In genomic region chr19:56217039-56217949, GRCh38 we compare ENCODE assay signal across 8 cellular contexts. TPM values are rescaled to one million over a fixed set of nuclear protein-coding genes. Genes with fewer than 3 reads are reported as not detected.
DNase-seq lines count a peak whose midpoint lies in the region; ATAC-seq and TF ChIP-seq lines count a peak whose summit lies in the region.
"Had no signal": no experiment of that assay in that cellular context is flagged by ENCODE, and none has a peak within 500 bp of the region (broad histone marks: within the 10 kb centered on the region; RNA-seq: fewer than 3 reads in every experiment).

No MANE protein-coding gene starts in this region.

- TF ChIP-seq POLR2A in spleen (IDR thresholded peaks at IDR 0.05), result no peak

- H3K9me2 ChIP-seq in GM23248 (ENCODE audit: insufficient read depth), result no peaks in the 10 kb centered on the region

- H3K27ac ChIP-seq in GM23248 (no peak overlapping the region), spleen (no peak overlapping the region)

- ATAC-seq in activated naive CD8-positive, alpha-beta T cell treated with anti-CD3 and anti-CD28 coated beads, Interleukin-2, amount 10 ng/mL, durations not matched to agents 7 days and 5 days (ENCODE audit: low read depth), result peak; percentile 77
- ATAC-seq in GM18909 (IDR thresholded peaks at IDR 0.05; ENCODE audit: poor library complexity, unreplicated experiment), result no peak

- no peaks in the 10 kb centered on the region for H3K27me3 ChIP-seq in GM23248 (replicated peaks; ENCODE audit: insufficient read depth)
- H3K27me3 ChIP-seq in spleen (replicated peaks in 1 of 7), result peaks cover 4 to 41% (median 8%) of the 10 kb centered on the region in 7 donors

- intact Hi-C loops in spleen (cut with DNase I; ENCODE audit: low total_unique reads), result no loop called here

- H3K4me1 Mint-ChIP-seq in activated naive CD8-positive, alpha-beta T cell treated with anti-CD3 and anti-CD28 coated beads, Interleukin-2, amount 10 ng/mL, durations not matched to agents 7 days and 5 days, result peaks cover 8% of the 10 kb centered on the region

- TF ChIP-seq CTCF in spleen (IDR thresholded peaks at IDR 0.05 in 8 of 11, conservative IDR thresholded peaks at IDR 0.05 in 3 of 11), result no peak

- no peaks in the 10 kb centered on the region for H3K4me1 ChIP-seq in GM23248 (ENCODE audit: insufficient read depth)
- H3K4me1 ChIP-seq in spleen, result peaks cover 0 to 13% (median 9%) of the 10 kb centered on the region in 6 donors

- peak overlapping the region; percentile 70 for H3K4me3 Mint-ChIP-seq in activated naive CD8-positive, alpha-beta T cell treated with anti-CD3 and anti-CD28 coated beads, Interleukin-2, amount 10 ng/mL, durations not matched to agents 7 days and 5 days

- peaks cover 19% of the 10 kb centered on the region for H3K27me3 Mint-ChIP-seq in activated naive CD8-positive, alpha-beta T cell treated with anti-CD3 and anti-CD28 coated beads, Interleukin-2, amount 10 ng/mL, durations not matched to agents 7 days and 5 days

- H3K9ac ChIP-seq in GM23248, result peak overlapping the region; percentile 51

- in situ Hi-C loops in GM23248 (cut with MboI), result no loop called here

- H3K9me3 ChIP-seq in GM23248 (ENCODE audit: low read depth), result no peaks in the 10 kb centered on the region
- no peaks in the 10 kb centered on the region for H3K9me3 ChIP-seq in spleen

- DNase-seq in GM23248 (peak; percentile 61), iPS DF 4.7 (ENCODE audit: extremely low read depth, low spot score) (peak; percentile 30), spleen (no peak), NCI-H2227 (lab: John Stamatoyannopoulos, UW; ENCODE audit: unreplicated experiment) (no peak), NCI-H524 treated with DMSO at 0.1 percent for 48 hours (lab: John Stamatoyannopoulos, UW) (no peak)
- DNase-seq in activated naive CD8-positive, alpha-beta T cell treated with anti-CD3 and anti-CD28 coated beads, Interleukin-2, amount 10 ng/mL, durations not matched to agents 7 days and 5 days, result peak; percentile 39
- DNase-seq: kidney glomerular epithelial cell had no signal

- H3K79me2 ChIP-seq in GM23248 (ENCODE audit: insufficient read depth), result no peaks in the 10 kb centered on the region

- no peaks in the 10 kb centered on the region for H4K20me1 ChIP-seq in GM23248 (ENCODE audit: insufficient read depth)

- H3K36me3 ChIP-seq in GM23248 (ENCODE audit: low read depth), result no peaks in the 10 kb centered on the region
- peaks cover 0 to 20% (median 0%) of the 10 kb centered on the region in 6 donors for H3K36me3 ChIP-seq in spleen

- H3K4me3 ChIP-seq in GM23248 (peak overlapping the region; percentile 69), spleen (peak overlapping the region in 7 of 8 donors; percentile 13 to 64 (median 24))

- H3K27ac Mint-ChIP-seq in activated naive CD8-positive, alpha-beta T cell treated with anti-CD3 and anti-CD28 coated beads, Interleukin-2, amount 10 ng/mL, durations not matched to agents 7 days and 5 days, result no peak overlapping the region

- POLR2A ChIA-PET in activated naive CD8-positive, alpha-beta T cell treated with anti-CD3 and anti-CD28 coated beads, Interleukin-2, amount 10 ng/mL, durations not matched to agents 7 days and 5 days (lab: Charles Lee), result no interaction called here

- H3K36me3 Mint-ChIP-seq in activated naive CD8-positive, alpha-beta T cell treated with anti-CD3 and anti-CD28 coated beads, Interleukin-2, amount 10 ng/mL, durations not matched to agents 7 days and 5 days, result no peaks in the 10 kb centered on the region

- WGBS in GM23248 (ENCODE audit: low coverage in 1 of 2, low lambda C conversion rate in 2 of 2, missing lambda C conversion rate in 2 of 2), 2 experiments, result 10 to 11% methylated on average over 58 to 73 of the region's 79 CpGs
- WGBS in spleen, 5 donors, result 8 to 18% (median 11%) methylated on average over 34 to 79 of the region's 79 CpGs

- peak overlapping the region; percentile 92 for H2AFZ ChIP-seq in GM23248

- H3F3A ChIP-seq in GM23248 (ENCODE audit: insufficient read depth), result no peaks in the 10 kb centered on the region

- H3K9me3 Mint-ChIP-seq in activated naive CD8-positive, alpha-beta T cell treated with anti-CD3 and anti-CD28 coated beads, Interleukin-2, amount 10 ng/mL, durations not matched to agents 7 days and 5 days, result no peaks in the 10 kb centered on the region

- peak overlapping the region; percentile 77 for H3K4me2 ChIP-seq in GM23248 (ENCODE audit: unreplicated experiment)

RNA-seq across cellular contexts. Expression of gene ZSCAN5C, which starts 15.2 kb away (rescaled TPM):
- total RNA-seq in GM23248 (2014; rRNA removed; shearing (Covaris generic)), result not detected in 2 replicates
- not detected in 2 replicates for polyA plus RNA-seq in GM23248 (2016; fragmentation: Nextera tagmentation; extraction: Ambion mirVana)
- not detected for total RNA-seq in activated naive CD8-positive, alpha-beta T cell treated with anti-CD3 and anti-CD28 coated beads, Interleukin-2, amount 10 ng/mL, durations not matched to agents 7 days and 5 days
- not detected for total RNA-seq in spleen
- polyA plus RNA-seq in spleen, result not detected

RNA-seq across cellular contexts. Expression of gene ZSCAN5B, which starts 19.7 kb away (rescaled TPM):
- not detected in 2 replicates for total RNA-seq in GM23248 (2014; rRNA removed; shearing (Covaris generic))
- polyA plus RNA-seq in GM23248 (2016; fragmentation: Nextera tagmentation; extraction: Ambion mirVana), result not detected in 2 replicates
- total RNA-seq in activated naive CD8-positive, alpha-beta T cell treated with anti-CD3 and anti-CD28 coated beads, Interleukin-2, amount 10 ng/mL, durations not matched to agents 7 days and 5 days, result under 1 TPM in 1 of 2 experiments, not detected in 1; 0.20 TPM
- total RNA-seq in spleen, result not detected
- under 1 TPM in 2 of 3 donors, not detected in 1; 0.03 to 0.11 TPM for polyA plus RNA-seq in spleen

RNA-seq across cellular contexts. Expression of gene GALP, which starts 41.5 kb away (rescaled TPM):
- total RNA-seq in GM23248 (2014; rRNA removed; shearing (Covaris generic)), result not detected in 2 replicates
- polyA plus RNA-seq in GM23248 (2016; fragmentation: Nextera tagmentation; extraction: Ambion mirVana) (not detected in 2 replicates), spleen (not detected)
- not detected for total RNA-seq in activated naive CD8-positive, alpha-beta T cell treated with anti-CD3 and anti-CD28 coated beads, Interleukin-2, amount 10 ng/mL, durations not matched to agents 7 days and 5 days
- total RNA-seq in spleen, result not detected

RNA-seq across cellular contexts. Expression of gene EDDM13, which starts 55.3 kb away (rescaled TPM):
- not detected in 2 replicates for total RNA-seq in GM23248 (2014; rRNA removed; shearing (Covaris generic))
- not detected in 2 replicates for polyA plus RNA-seq in GM23248 (2016; fragmentation: Nextera tagmentation; extraction: Ambion mirVana)
- total RNA-seq in activated naive CD8-positive, alpha-beta T cell treated with anti-CD3 and anti-CD28 coated beads, Interleukin-2, amount 10 ng/mL, durations not matched to agents 7 days and 5 days, result 1 to 10 TPM; 1.2 to 1.7 TPM
- total RNA-seq in spleen, result not detected
- 1 to 10 TPM in 2 of 3 donors, under 1 TPM in 1; 0.71 to 1.2 (median 1.1) TPM for polyA plus RNA-seq in spleen

Comparison
In these comparisons a context has a peak if more than half of its experiments do, and no peak if none do; other contexts are left out.
1. DNase-seq: peak in GM23248 (single experiment), activated naive CD8-positive, alpha-beta T cell treated with anti-CD3 and anti-CD28 coated beads, Interleukin-2, amount 10 ng/mL, durations not matched to agents 7 days and 5 days (single experiment) and iPS DF 4.7 (single experiment); none in spleen (single experiment), NCI-H2227 (single experiment) and NCI-H524 treated with DMSO at 0.1 percent for 48 hours (single experiment).